8 cellular contexts compared by ENCODE assay signal in the genomic region with DNA sequence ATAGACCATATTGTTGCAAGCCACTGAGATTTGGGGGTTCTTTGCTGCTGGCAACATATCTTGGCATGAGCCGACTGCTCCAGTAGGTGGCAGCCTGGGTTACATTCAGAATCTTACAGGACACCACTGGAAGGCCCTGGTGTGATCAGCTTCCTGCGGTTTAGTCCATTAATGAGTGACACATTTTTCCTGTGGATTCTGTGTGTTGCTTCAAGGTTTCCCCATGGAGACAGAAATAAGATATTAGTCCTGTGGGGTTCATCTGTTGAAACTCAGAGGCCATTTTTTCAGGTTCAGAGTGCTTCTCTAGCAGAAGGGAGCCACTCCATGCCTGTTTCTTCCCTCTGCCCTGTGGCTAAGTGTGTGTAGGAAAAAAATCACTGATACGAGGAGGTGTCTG.
DNase-seq lines count a peak whose midpoint lies in the region; ATAC-seq and TF ChIP-seq lines count a peak whose summit lies in the region.

No MANE protein-coding gene starts in this region.

- DNase-seq in CD14-positive monocyte (ENCODE audit: low spot score) (no peak), NB4 (ENCODE audit: low read depth) (peak; percentile 55), WERI-Rb-1 (peak; percentile 69), glutamatergic neuron (peak; percentile 71), spleen (no peak)
- DNase-seq in activated naive CD4-positive, alpha-beta T cell (lab: John Stamatoyannopoulos, UW) = no peak

- peaks cover 8% of the 10 kb centered on the region for H3K27me3 ChIP-seq in WERI-Rb-1 (ENCODE audit: insufficient read depth, low read depth, severe bottlenecking)
- H3K27me3 ChIP-seq in spleen (replicated peaks in 1 of 7) = no peaks in the 10 kb centered on the region

- H3K27me3 Mint-ChIP-seq in CD14-positive monocyte (ENCODE audit: low read depth in 3 of 3) (peaks cover 0 to 3% (median 0%) of the 10 kb centered on the region in 3 donors), glutamatergic neuron (ENCODE audit: unreplicated experiment) (no peaks in the 10 kb centered on the region)

- H3K4me1 Mint-ChIP-seq in CD14-positive monocyte (peaks cover 3% of the 10 kb centered on the region), glutamatergic neuron (ENCODE audit: low read depth, unreplicated experiment) (peaks cover 9% of the 10 kb centered on the region)

- peak; percentile 42 for TF ChIP-seq CTCF in CD14-positive monocyte (IDR thresholded peaks at IDR 0.05)
- TF ChIP-seq CTCF in NB4 (IDR thresholded peaks at IDR 0.05; ENCODE audit: low read depth, low read length) = peak; percentile 71
- TF ChIP-seq CTCF in WERI-Rb-1 (IDR thresholded peaks at IDR 0.05; ENCODE audit: low read depth, low read length) = peak; percentile 81
- TF ChIP-seq CTCF in glutamatergic neuron (IDR thresholded peaks at IDR 0.05; ENCODE audit: partially characterized antibody, unreplicated experiment) = peak; percentile 66
- TF ChIP-seq CTCF in spleen (IDR thresholded peaks at IDR 0.05 in 8 of 11, conservative IDR thresholded peaks at IDR 0.05 in 3 of 11) = peak in 7 of 11 experiments; percentile 7 to 45 (median 32)

- H3K4me3 ChIP-seq in NB4 (ENCODE audit: low read depth, low read length) (no peak overlapping the region), WERI-Rb-1 (ENCODE audit: low read depth, low read length) (no peak overlapping the region), spleen (no peak overlapping the region)

- H3K27ac ChIP-seq in WERI-Rb-1 = no peak overlapping the region
- H3K27ac ChIP-seq in spleen = no peak overlapping the region

- WGBS in spleen, 5 donors = 15 to 29% (median 18%) methylated on average over 3 of the region's 3 CpGs

- no peaks in the 10 kb centered on the region for H3K9me3 Mint-ChIP-seq in CD14-positive monocyte
- no peaks in the 10 kb centered on the region for H3K9me3 Mint-ChIP-seq in glutamatergic neuron (ENCODE audit: unreplicated experiment)

- intact Hi-C loops in CD14-positive monocyte (cut with micrococcal nuclease) = no loop called here
- intact Hi-C loops in spleen (cut with DNase I; ENCODE audit: low total_unique reads) = loop anchor here (10.0 kb wide), 1 partner anchor 337 kb away; no protein-coding TSS in a partner anchor

- peak; percentile 86 for ATAC-seq in GM18505 (IDR thresholded peaks at IDR 0.05; ENCODE audit: unreplicated experiment)
- peak; percentile 72 for ATAC-seq in HG02763 (IDR thresholded peaks at IDR 0.05; ENCODE audit: unreplicated experiment)

- H3K36me3 ChIP-seq in WERI-Rb-1 (no peaks in the 10 kb centered on the region), spleen (no peaks in the 10 kb centered on the region)

- H3K9me3 ChIP-seq in WERI-Rb-1 (ENCODE audit: severe bottlenecking) (no peaks in the 10 kb centered on the region), spleen (no peaks in the 10 kb centered on the region)

- no peaks in the 10 kb centered on the region for H3K4me1 ChIP-seq in spleen

- H3K36me3 Mint-ChIP-seq in CD14-positive monocyte (no peaks in the 10 kb centered on the region), glutamatergic neuron (ENCODE audit: unreplicated experiment) (no peaks in the 10 kb centered on the region)

- TF ChIP-seq POLR2A in GM18505 (IDR thresholded peaks at IDR 0.05; ENCODE audit: borderline replicate concordance, extremely low read depth, insufficient read depth, insufficient read length) (no peak), NB4 (IDR thresholded peaks at IDR 0.05; ENCODE audit: extremely low read depth, insufficient read length) (no peak), spleen (IDR thresholded peaks at IDR 0.05) (no peak)

- H3K4me3 Mint-ChIP-seq in CD14-positive monocyte (no peak overlapping the region), glutamatergic neuron (ENCODE audit: unreplicated experiment) (no peak overlapping the region)

- H3K27ac Mint-ChIP-seq in CD14-positive monocyte (no peak overlapping the region), glutamatergic neuron (ENCODE audit: unreplicated experiment) (no peak overlapping the region)

Comparison
In these comparisons a context has a peak if more than half of its experiments do, and no peak if none do; other contexts are left out.
1. DNase-seq: peak in NB4 (single experiment), WERI-Rb-1 (single experiment) and glutamatergic neuron (single experiment); none in CD14-positive monocyte (single experiment), spleen (single experiment) and activated naive CD4-positive, alpha-beta T cell (0 of 4).
2. Peak in every context shown above with its lines, with median percentiles within 50 percentile points of each other: CTCF ChIP-seq.